In the genomic region with DNA sequence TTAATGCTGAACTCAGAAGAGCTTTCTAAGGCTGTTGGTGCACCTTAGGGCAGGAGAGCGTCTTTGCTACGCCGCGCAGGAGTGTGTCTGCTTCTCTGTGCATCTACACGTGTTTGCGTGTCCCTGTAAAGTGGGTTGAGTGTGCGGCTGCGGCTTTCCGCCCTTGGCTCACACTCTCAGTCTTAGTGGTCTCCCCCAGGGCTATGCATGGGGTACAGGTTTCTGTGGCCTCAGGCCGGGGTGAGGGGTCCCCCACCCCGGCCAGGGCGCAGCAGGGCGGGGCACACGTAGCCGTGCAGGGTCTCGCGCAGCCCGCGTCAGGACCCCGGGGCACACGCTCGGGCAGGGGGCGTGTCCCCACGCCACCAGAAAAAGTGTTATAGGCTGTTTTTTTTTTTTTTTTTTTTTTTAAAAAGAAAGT, we compare ENCODE assay signal across 8 cellular contexts. TPM values are rescaled to one million over a fixed set of nuclear protein-coding genes. Genes with fewer than 3 reads are reported as not detected.
DNase-seq lines count a peak whose midpoint lies in the region; ATAC-seq and TF ChIP-seq lines count a peak whose summit lies in the region.

No MANE protein-coding gene starts in this region.

- peaks cover 37% of the 10 kb centered on the region for H3K4me1 Mint-ChIP-seq in CD4-positive, alpha-beta T cell (ENCODE audit: low read depth)

- peaks cover 8% of the 10 kb centered on the region for H4K20me1 ChIP-seq in mammary epithelial cell (ENCODE audit: insufficient read depth, low read length)

- intact Hi-C loops in CD4-positive, alpha-beta T cell (cut with DNase I, micrococcal nuclease) = loop anchor here (2.0 to 10.0 kb wide), 10 partner anchors 58 to 592 kb away; a partner anchor contains a TSS
- intact Hi-C loops in mammary epithelial cell (cut with micrococcal nuclease) (loop anchor here (1.0 to 5.0 kb wide), 4 partner anchors 50 to 125 kb away; a partner anchor contains a TSS), lower leg skin (cut with DNase I; ENCODE audit: low total_unique reads) (no loop called here)

- peak; percentile 43 to 68 (median 54) for DNase-seq in CD4-positive, alpha-beta T cell
- DNase-seq in HPDE6-E6E7 (ENCODE audit: extremely low spot score) (peak; percentile 39), mammary epithelial cell (peak; percentile 40), lower leg skin (ENCODE audit: low spot score in 2 of 2) (peak; percentile 32 to 87), NCI-H1694 (lab: John Stamatoyannopoulos, UW) (no peak)
- peak; percentile 52 to 80 (median 55) for DNase-seq in stimulated activated CD4-positive, alpha-beta T cell treated with anti-CD3 and anti-CD28 coated beads, TNF-alpha, amount 100 ng/mL, for 48 hours (ENCODE audit: low read depth in 3 of 3)

- peak overlapping the region; percentile 89 for H3K4me3 Mint-ChIP-seq in CD4-positive, alpha-beta T cell

- peak overlapping the region; percentile 92 for H3K27ac Mint-ChIP-seq in CD4-positive, alpha-beta T cell

- in situ Hi-C loops in mammary epithelial cell (cut with MboI; ENCODE audit: low sequenced_read_pairs in 2 of 2) = no loop called here

- no peaks in the 10 kb centered on the region for H3K27me3 Mint-ChIP-seq in CD4-positive, alpha-beta T cell

- peak overlapping the region; percentile 85 for H3K4me2 ChIP-seq in mammary epithelial cell (ENCODE audit: insufficient read depth, low read depth, low read length)

- peak overlapping the region; percentile 90 for H3K27ac ChIP-seq in CD4-positive, alpha-beta T cell (ENCODE audit: low read depth, low read length)
- H3K27ac ChIP-seq in mammary epithelial cell (ENCODE audit: insufficient read depth, low read depth, low read length) = peak overlapping the region; percentile 87

- no peak for TF ChIP-seq CTCF in CD4-positive, alpha-beta T cell (IDR thresholded peaks at IDR 0.05)
- TF ChIP-seq CTCF in WI38 (IDR thresholded peaks at IDR 0.05; ENCODE audit: low read depth, low read length) (no peak), mammary epithelial cell (conservative IDR thresholded peaks at IDR 0.05 in 1 of 2, IDR thresholded peaks at IDR 0.05 in 1 of 2; ENCODE audit: extremely low read depth in 1 of 2, insufficient read depth in 1 of 2, low read depth in 1 of 2, low read length in 2 of 2) (no peak), lower leg skin (IDR thresholded peaks at IDR 0.05) (no peak)

- no peak for TF ChIP-seq POLR2A in lower leg skin (IDR thresholded peaks at IDR 0.05)

- no peaks in the 10 kb centered on the region for H3K9me3 Mint-ChIP-seq in CD4-positive, alpha-beta T cell

- CTCF ChIA-PET in CD4-positive, alpha-beta T cell (lab: Charles Lee) = interaction anchor here (0.8 to 1.7 kb wide), 4 partner anchors 58 to 654 kb away, joined by 4 to 9 read pairs (median 5); a partner anchor contains a TSS
- CTCF ChIA-PET in mammary epithelial cell (lab: Charles Lee; ENCODE audit: low non-redundant PET) = no interaction called here

- peaks cover 31% of the 10 kb centered on the region for H3K36me3 Mint-ChIP-seq in CD4-positive, alpha-beta T cell (ENCODE audit: low read depth)

- H3K79me2 ChIP-seq in mammary epithelial cell (ENCODE audit: insufficient read depth, low read length) = peaks cover 41% of the 10 kb centered on the region

- H3K4me1 ChIP-seq in mammary epithelial cell (ENCODE audit: insufficient read depth, low read length) = peaks cover 16% of the 10 kb centered on the region

- 4% methylated on average over 6 of the region's 24 CpGs for WGBS in mammary epithelial cell (ENCODE audit: low coverage, missing lambda C conversion rate)
- 0 to 2% methylated on average over 24 of the region's 24 CpGs for WGBS in lower leg skin, 2 donors

- H3K4me3 ChIP-seq in WI38 (ENCODE audit: low read depth, low read length) (peak overlapping the region; percentile 66), mammary epithelial cell (replicated peaks in 1 of 3; ENCODE audit: insufficient read depth in 1 of 3, low read depth in 2 of 3, low read length in 3 of 3) (peak overlapping the region; percentile 57 to 99 (median 92)), lower leg skin (ENCODE audit: low read depth, poor library complexity, severe bottlenecking) (peak overlapping the region; percentile 79)

- H3K27me3 ChIP-seq in CD4-positive, alpha-beta T cell (ENCODE audit: control insufficient read depth, insufficient read depth, low read length) = no peaks in the 10 kb centered on the region
- H3K27me3 ChIP-seq in mammary epithelial cell (ENCODE audit: insufficient read depth, low read length) = no peaks in the 10 kb centered on the region

- peak overlapping the region; percentile 79 for H3K9ac ChIP-seq in mammary epithelial cell (ENCODE audit: insufficient read depth, low read length)

- BruUV-seq in mammary epithelial cell (replicated peaks; lab: Mats Ljungman, UMichigan) = no TSS peak

- ATAC-seq in CD4-positive, alpha-beta T cell (ENCODE audit: poor library complexity) = peak; percentile 48
- ATAC-seq in GM21367 (IDR thresholded peaks at IDR 0.05; ENCODE audit: unreplicated experiment) = peak; percentile 44

- no peaks in the 10 kb centered on the region for H3K9me3 ChIP-seq in CD4-positive, alpha-beta T cell (ENCODE audit: control insufficient read depth, low read length)
- no peaks in the 10 kb centered on the region for H3K9me3 ChIP-seq in mammary epithelial cell (replicated peaks; ENCODE audit: insufficient read depth, low read length)

- dilution Hi-C loops in mammary epithelial cell (cut with HindIII; ENCODE audit: low sequenced_read_pairs) = loop anchor here (10.0 kb wide), 1 partner anchor 52 kb away; no protein-coding TSS in a partner anchor

- peaks cover 1% of the 10 kb centered on the region for H3K36me3 ChIP-seq in mammary epithelial cell (ENCODE audit: insufficient read depth, low read length)

- POLR2A ChIA-PET in CD4-positive, alpha-beta T cell (lab: Charles Lee) = interaction anchor here (0.6 to 2.8 kb wide), 15 partner anchors 9 to 523 kb away, joined by 3 to 17 read pairs (median 4); a partner anchor contains a TSS

- peak overlapping the region; percentile 96 for H2AFZ ChIP-seq in mammary epithelial cell (ENCODE audit: low read depth, low read length)

RNA-seq across cellular contexts. Expression of a gene that starts 0.7 kb away (rescaled TPM):
- 10 to 100 TPM; 32.9 to 35.0 TPM for total RNA-seq in CD4-positive, alpha-beta T cell
- total RNA-seq in mammary epithelial cell (10 to 100 TPM; 10.3 to 14.5 TPM), lower leg skin (10 to 100 TPM in 3 of 4 donors, 1 to 10 TPM in 1; 9.1 to 14.7 (median 12.6) TPM)
- polyA plus RNA-seq in mammary epithelial cell = 10.6 TPM
- polyA minus RNA-seq in mammary epithelial cell = 5.3 TPM
